Comparison of ENCODE assay signal across 18 cellular contexts in genomic region chr20:55264825-55265224, GRCh38.
"Had no signal": no experiment of that assay in that cellular context is flagged by ENCODE, and none has a peak within 500 bp of the region (broad histone marks: within the 10 kb centered on the region; RNA-seq: fewer than 3 reads in every experiment).

No MANE protein-coding gene starts in this region.

- H3K9me3 ChIP-seq: mucosa of descending colon, tibial artery, upper lobe of left lung, uterus had no signal

- H3K36me3 Mint-ChIP-seq: naive thymus-derived CD8-positive, alpha-beta T cell had no signal

- DNase-seq: cortex of kidney; dorsolateral prefrontal cortex; effector CD8-positive, alpha-beta T cell; foreskin melanocyte; heart left ventricle; hippocampal formation; mammary epithelial cell; mucosa of descending colon; naive thymus-derived CD8-positive, alpha-beta T cell; right cardiac atrium; small intestine; stimulated activated CD4-positive, alpha-beta T cell treated with anti-CD3 and anti-CD28 coated beads, Interleukin-12 subunit alpha, Interleukin-12 subunit beta, amount 100 ng/mL, for 4 hours; stimulated activated naive CD4-positive, alpha-beta T cell treated with Interleukin-2 at 50 U/mL for 16 hours; tibial artery; upper lobe of left lung; uterus had no signal

- H3K4me3 Mint-ChIP-seq: naive thymus-derived CD8-positive, alpha-beta T cell; neural crest cell had no signal

- H3K4me1 Mint-ChIP-seq: naive thymus-derived CD8-positive, alpha-beta T cell; neural crest cell had no signal

- H3K27ac ChIP-seq: dorsolateral prefrontal cortex, heart left ventricle, tibial artery, upper lobe of left lung, uterus had no signal

- H3K27ac Mint-ChIP-seq: naive thymus-derived CD8-positive, alpha-beta T cell had no signal

- H3K27me3 ChIP-seq: heart left ventricle, tibial artery, upper lobe of left lung, uterus had no signal

- ATAC-seq: heart left ventricle; left lobe of liver; mucosa of descending colon; naive thymus-derived CD8-positive, alpha-beta T cell; right cardiac atrium had no signal
